In genomic region chr14:65878586-65878985, GRCh38 we compare ENCODE assay signal across 16 cellular contexts.
A peak's percentile ranks its signal among the peaks of the same experiment; 100 is the strongest.
DNase-seq lines count a peak whose midpoint lies in the region; ATAC-seq and TF ChIP-seq lines count a peak whose summit lies in the region.
"Had no signal": no experiment of that assay in that cellular context is flagged by ENCODE, and none has a peak within 500 bp of the region (broad histone marks: within the 10 kb centered on the region; RNA-seq: fewer than 3 reads in every experiment).

No MANE protein-coding gene starts in this region.

- peak overlapping the region; percentile 77 for H3K27ac Mint-ChIP-seq in activated CD8-positive, alpha-beta T cell treated with anti-CD3 and anti-CD28 coated beads for 36 hours
- H3K27ac Mint-ChIP-seq in activated CD8-positive, alpha-beta T cell treated with anti-CD3 and anti-CD28 coated beads, Interleukin-2, amount 10 ng/mL, durations not matched to agents 7 days and 5 days = no peak overlapping the region
- peak overlapping the region in 2 of 3 donors; percentile 39 to 93 for H3K27ac Mint-ChIP-seq in CD4-positive, CD25-positive, alpha-beta regulatory T cell
- H3K27ac Mint-ChIP-seq in activated naive CD8-positive, alpha-beta T cell treated with anti-CD3 and anti-CD28 coated beads for 36 hours = peak overlapping the region; percentile 25
- H3K27ac Mint-ChIP-seq: B cell had no signal

- H3K9me1 ChIP-seq in IMR-90 (ENCODE audit: insufficient read depth, low read length) = no peaks in the 10 kb centered on the region

- ATAC-seq in activated CD8-positive, alpha-beta T cell treated with anti-CD3 and anti-CD28 coated beads for 36 hours = no peak
- ATAC-seq in activated CD8-positive, alpha-beta T cell treated with anti-CD3 and anti-CD28 coated beads, Interleukin-2, amount 10 ng/mL, durations not matched to agents 7 days and 5 days = no peak
- ATAC-seq in CD4-positive, CD25-positive, alpha-beta regulatory T cell (ENCODE audit: low read depth in 2 of 2) = no peak
- ATAC-seq in IMR-90 (ENCODE audit: low read depth) = no peak
- ATAC-seq: HCT116 had no signal

- no peaks in the 10 kb centered on the region for H4K20me1 ChIP-seq in IMR-90 (ENCODE audit: insufficient read depth, low read length)

- H3K4me3 Mint-ChIP-seq in activated CD8-positive, alpha-beta T cell treated with anti-CD3 and anti-CD28 coated beads for 36 hours = no peak overlapping the region
- no peak overlapping the region for H3K4me3 Mint-ChIP-seq in activated CD8-positive, alpha-beta T cell treated with anti-CD3 and anti-CD28 coated beads, Interleukin-2, amount 10 ng/mL, durations not matched to agents 7 days and 5 days
- no peak overlapping the region for H3K4me3 Mint-ChIP-seq in CD4-positive, CD25-positive, alpha-beta regulatory T cell
- H3K4me3 Mint-ChIP-seq in activated naive CD8-positive, alpha-beta T cell treated with anti-CD3 and anti-CD28 coated beads for 36 hours = no peak overlapping the region
- H3K4me3 Mint-ChIP-seq: B cell had no signal

- TF ChIP-seq RAD21 in IMR-90 (IDR thresholded peaks at IDR 0.05; ENCODE audit: low read length) = no peak

- no peak overlapping the region for H3K4ac ChIP-seq in IMR-90 (ENCODE audit: low read depth, low read length)

- in situ Hi-C loops in IMR-90 (cut with MboI; ENCODE audit: low sequenced_read_pairs) = no loop called here

- H3K18ac ChIP-seq in IMR-90 (ENCODE audit: low read depth, low read length) = no peak overlapping the region

- H2BK20ac ChIP-seq in IMR-90 (ENCODE audit: low read depth, low read length) = no peak overlapping the region

- peaks cover 37% of the 10 kb centered on the region for H3K4me1 ChIP-seq in CD4-positive, CD25-positive, alpha-beta regulatory T cell (ENCODE audit: control insufficient read depth, insufficient read depth, low read length, poor library complexity, severe bottlenecking)
- H3K4me1 ChIP-seq in IMR-90 (ENCODE audit: control insufficient read depth, insufficient read depth, low read length) = no peaks in the 10 kb centered on the region

- H3K4me2 ChIP-seq in IMR-90 (ENCODE audit: low read depth, low read length) = no peak overlapping the region

- no peaks in the 10 kb centered on the region for H3K36me3 ChIP-seq in CD4-positive, CD25-positive, alpha-beta regulatory T cell (ENCODE audit: control insufficient read depth, insufficient read depth, low read length)
- H3K36me3 ChIP-seq in IMR-90 (ENCODE audit: control insufficient read depth, insufficient read depth, low read length) = no peaks in the 10 kb centered on the region

- intact Hi-C loops in activated CD8-positive, alpha-beta T cell treated with anti-CD3 and anti-CD28 coated beads for 36 hours (cut with micrococcal nuclease) = no loop called here
- intact Hi-C loops in IMR-90 (cut with micrococcal nuclease) = no loop called here

- no peak overlapping the region for H4K8ac ChIP-seq in IMR-90 (ENCODE audit: low read depth in 2 of 2, low read length in 2 of 2)

- no TSS peak for BruUV-seq in IMR-90 (replicated peaks; lab: Mats Ljungman, UMichigan)

- H3K4me3 ChIP-seq in CD4-positive, CD25-positive, alpha-beta regulatory T cell (ENCODE audit: low read depth, low read length) = peak overlapping the region; percentile 1
- H3K4me3 ChIP-seq in IMR-90 (ENCODE audit: insufficient read depth, low read depth, low read length) = no peak overlapping the region

- no peak overlapping the region for H4K91ac ChIP-seq in IMR-90 (ENCODE audit: insufficient read depth, low read depth, low read length)

- H2BK5ac ChIP-seq in IMR-90 (ENCODE audit: low read depth, low read length, poor library complexity, severe bottlenecking) = no peak overlapping the region

- no peak for DNase-seq in activated CD8-positive, alpha-beta T cell treated with anti-CD3 and anti-CD28 coated beads for 36 hours
- no peak for DNase-seq in activated CD8-positive, alpha-beta T cell treated with anti-CD3 and anti-CD28 coated beads, Interleukin-2, amount 10 ng/mL, durations not matched to agents 7 days and 5 days
- DNase-seq in CD4-positive, CD25-positive, alpha-beta regulatory T cell = peak in 1 of 3 donors; percentile 29
- DNase-seq in IMR-90 = no peak
- DNase-seq in activated naive CD8-positive, alpha-beta T cell treated with anti-CD3 and anti-CD28 coated beads for 36 hours = no peak
- no peak for DNase-seq in GM20000 (ENCODE audit: low spot score)
- DNase-seq in inferior parietal cortex (ENCODE audit: extremely low spot score) = no peak
- DNase-seq in NCI-H748 treated with DMSO at 0.1 percent for 48 hours (lab: John Stamatoyannopoulos, UW) = no peak
- DNase-seq: C1 segment of cervical spinal cord; CD4-positive, alpha-beta memory T cell; COR-L47; DMS153; DMS79 treated with DMSO at 0.1 percent for 48 hours; GDM1 had no signal

- H3K79me1 ChIP-seq in IMR-90 (ENCODE audit: low read depth in 1 of 2, low read length in 2 of 2) = no peaks in the 10 kb centered on the region

- H3K4me1 Mint-ChIP-seq in activated CD8-positive, alpha-beta T cell treated with anti-CD3 and anti-CD28 coated beads for 36 hours (ENCODE audit: low read depth) = peaks cover 18% of the 10 kb centered on the region
- peaks cover 9% of the 10 kb centered on the region for H3K4me1 Mint-ChIP-seq in activated CD8-positive, alpha-beta T cell treated with anti-CD3 and anti-CD28 coated beads, Interleukin-2, amount 10 ng/mL, durations not matched to agents 7 days and 5 days (ENCODE audit: low read depth)
- peaks cover 15 to 32% (median 28%) of the 10 kb centered on the region in 4 donors for H3K4me1 Mint-ChIP-seq in CD4-positive, CD25-positive, alpha-beta regulatory T cell
- H3K4me1 Mint-ChIP-seq in activated naive CD8-positive, alpha-beta T cell treated with anti-CD3 and anti-CD28 coated beads for 36 hours = peaks cover 14% of the 10 kb centered on the region
- H3K4me1 Mint-ChIP-seq: B cell had no signal

- no peak overlapping the region for H4K5ac ChIP-seq in IMR-90 (ENCODE audit: low read depth, low read length)

- no peak overlapping the region for H3K9ac ChIP-seq in IMR-90 (ENCODE audit: low read depth, low read length)

- peaks cover 2% of the 10 kb centered on the region for H3K36me3 Mint-ChIP-seq in activated CD8-positive, alpha-beta T cell treated with anti-CD3 and anti-CD28 coated beads for 36 hours (ENCODE audit: low read depth)
- peaks cover 40% of the 10 kb centered on the region for H3K36me3 Mint-ChIP-seq in activated CD8-positive, alpha-beta T cell treated with anti-CD3 and anti-CD28 coated beads, Interleukin-2, amount 10 ng/mL, durations not matched to agents 7 days and 5 days (ENCODE audit: low read depth)
- no peaks in the 10 kb centered on the region for H3K36me3 Mint-ChIP-seq in CD4-positive, CD25-positive, alpha-beta regulatory T cell
- H3K36me3 Mint-ChIP-seq in activated naive CD8-positive, alpha-beta T cell treated with anti-CD3 and anti-CD28 coated beads for 36 hours = peaks cover 2% of the 10 kb centered on the region

- peak overlapping the region; percentile 55 for H3K27ac ChIP-seq in CD4-positive, CD25-positive, alpha-beta regulatory T cell (ENCODE audit: insufficient read depth, low read length, poor library complexity, severe bottlenecking)
- no peak overlapping the region for H3K27ac ChIP-seq in IMR-90 (ENCODE audit: insufficient read depth, low read length)

- no peak overlapping the region for H3K14ac ChIP-seq in IMR-90 (replicated peaks; ENCODE audit: low read depth, low read length)

- WGBS in IMR-90 (ENCODE audit: extremely low coverage in 2 of 2, insufficient read length in 1 of 2), 2 experiments = no CpG with 5 or more reads among the region's 4 CpGs

- H2BK120ac ChIP-seq in IMR-90 (ENCODE audit: low read depth, low read length) = no peak overlapping the region

- no peak for TF ChIP-seq POLR2A in IMR-90 (IDR thresholded peaks at IDR 0.05; ENCODE audit: low read depth, low read length)

- H3K23ac ChIP-seq in IMR-90 (ENCODE audit: low read depth, low read length) = no peak overlapping the region

- H2AK9ac ChIP-seq in IMR-90 (replicated peaks; ENCODE audit: low read depth, low read length, poor library complexity) = no peak overlapping the region

- no peak overlapping the region for H3K56ac ChIP-seq in IMR-90 (ENCODE audit: extremely low read depth, insufficient read depth, low read length)

- TF ChIP-seq CTCF in activated CD8-positive, alpha-beta T cell treated with anti-CD3 and anti-CD28 coated beads for 36 hours (IDR thresholded peaks at IDR 0.05) = no peak
- no peak for TF ChIP-seq CTCF in IMR-90 (conservative IDR thresholded peaks at IDR 0.05; ENCODE audit: low read depth, low read length)
- TF ChIP-seq CTCF in GM20000 (IDR thresholded peaks at IDR 0.05; ENCODE audit: extremely low read depth, missing control alignments) = no peak

- no peaks in the 10 kb centered on the region for H3K27me3 ChIP-seq in CD4-positive, CD25-positive, alpha-beta regulatory T cell (ENCODE audit: control insufficient read depth, insufficient read depth, low read length)
- H3K27me3 ChIP-seq in IMR-90 (ENCODE audit: control insufficient read depth, insufficient read depth, low read length) = no peaks in the 10 kb centered on the region

- CTCF ChIA-PET in activated CD8-positive, alpha-beta T cell treated with anti-CD3 and anti-CD28 coated beads for 36 hours (lab: Charles Lee) = interaction anchor here (1.1 to 5.8 kb wide), 7 partner anchors 8 to 81 kb away, joined by 3 to 48 read pairs (median 6); no protein-coding TSS in a partner anchor
- CTCF ChIA-PET in activated CD8-positive, alpha-beta T cell treated with anti-CD3 and anti-CD28 coated beads, Interleukin-2, amount 10 ng/mL, durations not matched to agents 7 days and 5 days (lab: Charles Lee) = interaction anchor here (0.8 to 5.9 kb wide), 13 partner anchors 9 to 463 kb away, joined by 3 to 37 read pairs (median 6); no protein-coding TSS in a partner anchor
- CTCF ChIA-PET in IMR-90 (lab: Yijun Ruan, JAX) = no interaction called here

- no peaks in the 10 kb centered on the region for H3K27me3 Mint-ChIP-seq in activated CD8-positive, alpha-beta T cell treated with anti-CD3 and anti-CD28 coated beads for 36 hours
- no peaks in the 10 kb centered on the region for H3K27me3 Mint-ChIP-seq in activated CD8-positive, alpha-beta T cell treated with anti-CD3 and anti-CD28 coated beads, Interleukin-2, amount 10 ng/mL, durations not matched to agents 7 days and 5 days (ENCODE audit: low read depth)
- no peaks in the 10 kb centered on the region for H3K27me3 Mint-ChIP-seq in CD4-positive, CD25-positive, alpha-beta regulatory T cell
- no peaks in the 10 kb centered on the region for H3K27me3 Mint-ChIP-seq in activated naive CD8-positive, alpha-beta T cell treated with anti-CD3 and anti-CD28 coated beads for 36 hours
- H3K27me3 Mint-ChIP-seq: CD4-positive, alpha-beta memory T cell had no signal

- dilution Hi-C loops in IMR-90 (cut with HindIII; ENCODE audit: low sequenced_read_pairs, unreplicated experiment) = no loop called here

- H2AFZ ChIP-seq in IMR-90 (replicated peaks; ENCODE audit: low read length, poor library complexity) = no peak overlapping the region

- no peak overlapping the region for H2AK5ac ChIP-seq in IMR-90 (ENCODE audit: low read depth, low read length)

- H3K9me3 Mint-ChIP-seq in activated CD8-positive, alpha-beta T cell treated with anti-CD3 and anti-CD28 coated beads for 36 hours = no peaks in the 10 kb centered on the region
- peaks cover 6% of the 10 kb centered on the region for H3K9me3 Mint-ChIP-seq in activated CD8-positive, alpha-beta T cell treated with anti-CD3 and anti-CD28 coated beads, Interleukin-2, amount 10 ng/mL, durations not matched to agents 7 days and 5 days (ENCODE audit: insufficient read depth)
- H3K9me3 Mint-ChIP-seq in CD4-positive, CD25-positive, alpha-beta regulatory T cell = peaks cover 0 to 8% (median 3%) of the 10 kb centered on the region in 7 donors
- H3K9me3 Mint-ChIP-seq in activated naive CD8-positive, alpha-beta T cell treated with anti-CD3 and anti-CD28 coated beads for 36 hours = peaks cover 6% of the 10 kb centered on the region

- POLR2A ChIA-PET in activated CD8-positive, alpha-beta T cell treated with anti-CD3 and anti-CD28 coated beads for 36 hours (lab: Charles Lee) = interaction anchor here (0.9 to 1.5 kb wide), 4 partner anchors 34 to 71 kb away, joined by 3 to 5 read pairs (median 3); no protein-coding TSS in a partner anchor
- POLR2A ChIA-PET in activated CD8-positive, alpha-beta T cell treated with anti-CD3 and anti-CD28 coated beads, Interleukin-2, amount 10 ng/mL, durations not matched to agents 7 days and 5 days (lab: Charles Lee) = interaction anchor here (0.8 to 3.2 kb wide), 5 partner anchors 11 to 48 kb away, joined by 3 to 13 read pairs (median 6); no protein-coding TSS in a partner anchor
- POLR2A ChIA-PET in IMR-90 (lab: Charles Lee; ENCODE audit: unreplicated experiment) = no interaction called here

- H2BK15ac ChIP-seq in IMR-90 (ENCODE audit: low read depth, low read length) = no peak overlapping the region

- peaks cover 7 to 8% of the 10 kb centered on the region in 2 experiments for H3K9me3 ChIP-seq in CD4-positive, CD25-positive, alpha-beta regulatory T cell (ENCODE audit: control insufficient read depth in 2 of 2, low read length in 2 of 2)
- no peaks in the 10 kb centered on the region for H3K9me3 ChIP-seq in IMR-90 (ENCODE audit: control insufficient read depth, insufficient read depth, low read length)
